22 cellular contexts compared by ENCODE assay signal in the genomic region with DNA sequence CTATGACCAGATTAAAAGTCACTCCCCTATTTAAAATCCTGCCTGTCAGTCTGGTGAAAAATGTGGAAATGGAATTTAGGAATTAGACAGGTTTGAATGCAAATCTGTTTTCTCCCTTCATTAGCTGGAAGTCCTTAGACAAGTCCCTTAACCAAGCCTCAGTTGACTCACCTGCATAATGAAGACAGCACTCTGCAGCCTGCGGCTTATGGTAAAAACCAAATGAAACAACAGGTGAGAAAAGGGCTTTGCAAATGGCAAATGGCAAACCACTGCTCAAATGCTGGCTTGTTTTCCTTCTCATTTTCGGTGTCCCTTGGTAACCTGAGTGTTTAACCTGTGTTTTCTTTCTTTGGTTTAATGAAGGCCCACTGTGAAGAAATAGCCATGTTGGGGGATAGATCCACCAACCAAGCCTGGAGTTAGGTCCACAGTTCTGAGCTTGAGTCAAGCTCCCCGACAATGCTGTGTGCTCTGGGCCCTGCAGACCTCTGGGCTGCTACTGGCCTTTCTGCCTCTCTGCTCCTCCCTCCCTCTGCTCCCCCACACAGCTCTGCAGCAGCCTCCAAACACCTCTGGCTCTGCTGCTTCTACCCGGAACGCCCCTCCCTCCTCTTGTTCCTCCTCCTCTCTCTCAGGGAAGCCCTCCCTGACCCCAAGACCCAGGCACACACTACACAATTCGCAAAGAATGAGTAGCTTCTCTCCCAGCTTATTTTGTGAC.
"Had no signal": no experiment of that assay in that cellular context is flagged by ENCODE, and none has a peak within 500 bp of the region (broad histone marks: within the 10 kb centered on the region; RNA-seq: fewer than 3 reads in every experiment).

No MANE protein-coding gene starts in this region.

- H3K9me3 ChIP-seq: breast epithelium, transverse colon had no signal

- DNase-seq: activated CD4-positive, alpha-beta memory T cell treated with anti-CD3 and anti-CD28 coated beads for 36 hours; activated CD4-positive, alpha-beta T cell treated with anti-CD3 and anti-CD28 coated beads, Interleukin-2, amount 10 ng/mL, durations not matched to agents 24 days and 14 days; activated CD8-positive, alpha-beta memory T cell treated with anti-CD3 and anti-CD28 coated beads, Interleukin-2, amount 50 U/mL, for 4 hours; activated gamma-delta T cell; activated naive CD4-positive, alpha-beta T cell treated with anti-CD3 and anti-CD28 coated beads, Interleukin-2, amount 50 U/mL, for 16 hours; activated T-cell treated with anti-CD3 and anti-CD28 coated beads, Interleukin-2, amount 50 U/mL, for 1 hour; amniotic stem cell; effector CD8-positive, alpha-beta T cell; left cardiac atrium; natural killer cell; right cardiac atrium; spleen; stimulated activated CD4-positive, alpha-beta T cell treated with anti-CD3 and anti-CD28 coated beads, Interleukin-2, amount 100 ng/mL, for 48 hours; stimulated activated naive CD4-positive, alpha-beta T cell treated with Interleukin-2 at 50 U/mL for 16 hours; T-helper 1 cell; transverse colon had no signal

- H3K27me3 ChIP-seq: transverse colon had no signal

- H3K4me3 ChIP-seq: breast epithelium, spleen, transverse colon had no signal

- H3K4me1 Mint-ChIP-seq: activated CD4-positive, alpha-beta T cell treated with anti-CD3 and anti-CD28 coated beads, Interleukin-2, amount 10 ng/mL, durations not matched to agents 24 days and 14 days; memory B cell had no signal

- H3K36me3 Mint-ChIP-seq: activated CD4-positive, alpha-beta memory T cell treated with anti-CD3 and anti-CD28 coated beads for 36 hours; memory B cell; natural killer cell had no signal

- H3K36me3 ChIP-seq: breast epithelium, spleen, transverse colon had no signal

- H3K27ac ChIP-seq: breast epithelium, spleen, transverse colon, VCaP had no signal

- H3K27ac Mint-ChIP-seq: activated CD4-positive, alpha-beta memory T cell treated with anti-CD3 and anti-CD28 coated beads for 36 hours; activated CD4-positive, alpha-beta T cell treated with anti-CD3 and anti-CD28 coated beads, Interleukin-2, amount 10 ng/mL, durations not matched to agents 24 days and 14 days; activated T-helper 1 cell treated with anti-CD3 and anti-CD28 coated beads, Interleukin-12 subunit alpha, Interleukin-12 subunit beta, Interleukin-2, Interleukin-4 antibody, amounts not matched to agents 30 ng/mL and 10 ng/mL and 1 ng/mL, durations not matched to agents 14 hours and 24 hours and 36 hours; memory B cell; natural killer cell; T-helper 2 cell treated with Interferon-gamma antibody and Interleukin-4, amounts not matched to agents 5 μg/mL and 100 μg/mL, for 36 hours had no signal

- H3K9me3 Mint-ChIP-seq: activated CD4-positive, alpha-beta memory T cell treated with anti-CD3 and anti-CD28 coated beads for 36 hours; activated CD4-positive, alpha-beta T cell treated with anti-CD3 and anti-CD28 coated beads, Interleukin-2, amount 10 ng/mL, durations not matched to agents 24 days and 14 days; activated T-helper 1 cell treated with anti-CD3 and anti-CD28 coated beads, Interleukin-12 subunit alpha, Interleukin-12 subunit beta, Interleukin-2, Interleukin-4 antibody, amounts not matched to agents 30 ng/mL and 10 ng/mL and 1 ng/mL, durations not matched to agents 14 hours and 24 hours and 36 hours; natural killer cell; T-helper 2 cell treated with Interferon-gamma antibody and Interleukin-4, amounts not matched to agents 5 μg/mL and 100 μg/mL, for 36 hours had no signal

- H3K4me3 Mint-ChIP-seq: activated CD4-positive, alpha-beta memory T cell treated with anti-CD3 and anti-CD28 coated beads for 36 hours; activated CD4-positive, alpha-beta T cell treated with anti-CD3 and anti-CD28 coated beads, Interleukin-2, amount 10 ng/mL, durations not matched to agents 24 days and 14 days; activated T-helper 1 cell treated with anti-CD3 and anti-CD28 coated beads, Interleukin-12 subunit alpha, Interleukin-12 subunit beta, Interleukin-2, Interleukin-4 antibody, amounts not matched to agents 30 ng/mL and 10 ng/mL and 1 ng/mL, durations not matched to agents 14 hours and 24 hours and 36 hours; memory B cell; natural killer cell; T-helper 2 cell treated with Interferon-gamma antibody and Interleukin-4, amounts not matched to agents 5 μg/mL and 100 μg/mL, for 36 hours had no signal

- ATAC-seq: activated CD4-positive, CD25-positive, alpha-beta regulatory T cell treated with anti-CD3 and anti-CD28 coated beads, Interleukin-2, amount 50 U/mL, for 24 hours; left cardiac atrium; natural killer cell; right cardiac atrium had no signal
